In genomic region chr13:77492982-77493381, GRCh38 we compare ENCODE assay signal across 9 cellular contexts. TPM values are rescaled to one million over a fixed set of nuclear protein-coding genes. Genes with fewer than 3 reads are reported as not detected.
DNase-seq lines count a peak whose midpoint lies in the region; ATAC-seq and TF ChIP-seq lines count a peak whose summit lies in the region.
"Had no signal": no experiment of that assay in that cellular context is flagged by ENCODE, and none has a peak within 500 bp of the region (broad histone marks: within the 10 kb centered on the region; RNA-seq: fewer than 3 reads in every experiment).

No MANE protein-coding gene starts in this region.

- peak; percentile 60 for TF ChIP-seq CTCF in GM12864 (IDR thresholded peaks at IDR 0.05; ENCODE audit: low read depth, low read length, missing control alignments)

- no peaks in the 10 kb centered on the region for H3K27me3 ChIP-seq in H7 (ENCODE audit: control insufficient read depth, insufficient read depth, low read length)

- H3K4me3 ChIP-seq in GM12864 (ENCODE audit: low read depth, low read length), result no peak overlapping the region
- H3K4me3 ChIP-seq in H7 (ENCODE audit: insufficient read depth, low read depth, low read length), result no peak overlapping the region

- H3K27ac Mint-ChIP-seq in memory B cell, result no peak overlapping the region
- H3K27ac Mint-ChIP-seq: natural killer cell had no signal

- H3K4me3 Mint-ChIP-seq in memory B cell, result no peak overlapping the region
- H3K4me3 Mint-ChIP-seq: natural killer cell had no signal

- peaks cover 2% of the 10 kb centered on the region for H3K27me3 Mint-ChIP-seq in memory B cell

- DNase-seq in GM12864 (ENCODE audit: low read depth) (no peak), H4 (ENCODE audit: low spot score) (peak; percentile 6), NCI-H1417 treated with DMSO at 0.1 percent for 48 hours (lab: John Stamatoyannopoulos, UW) (peak; percentile 98), astrocyte of the hippocampus (ENCODE audit: low read depth, low spot score) (peak; percentile 52), memory B cell (ENCODE audit: low spot score in 2 of 2) (peak in 1 of 2 donors; percentile 13), H7 (no peak)
- no peak for DNase-seq in activated CD4-positive, CD25-positive, alpha-beta regulatory T cell (lab: John Stamatoyannopoulos, UW)
- DNase-seq: natural killer cell had no signal

- ATAC-seq in memory B cell (ENCODE audit: low read depth), result peak; percentile 80
- no peak for ATAC-seq in HG02763 (IDR thresholded peaks at IDR 0.05; ENCODE audit: unreplicated experiment)

- no peaks in the 10 kb centered on the region for H3K4me1 Mint-ChIP-seq in memory B cell
- H3K4me1 Mint-ChIP-seq: natural killer cell had no signal

- no peaks in the 10 kb centered on the region for H3K36me3 ChIP-seq in H7 (replicated peaks; ENCODE audit: control insufficient read depth, insufficient read depth, low read length)

- no peaks in the 10 kb centered on the region for H3K36me3 Mint-ChIP-seq in memory B cell
- H3K36me3 Mint-ChIP-seq: natural killer cell had no signal

- no peaks in the 10 kb centered on the region for H3K9me3 Mint-ChIP-seq in memory B cell
- H3K9me3 Mint-ChIP-seq: natural killer cell had no signal

RNA-seq across cellular contexts. Expression of gene SCEL, which starts 42.5 kb away (rescaled TPM):
- not detected in 2 replicates for total RNA-seq in H4 (2014; rRNA removed; shearing (Covaris generic))
- total RNA-seq in H7 (2014; rRNA removed; shearing (Covaris generic)), result not detected in 2 replicates
- total RNA-seq: natural killer cell had no signal

Comparison
In these comparisons a context has a peak if more than half of its experiments do, and no peak if none do; other contexts are left out.
1. DNase-seq: peak in H4 (single experiment), NCI-H1417 treated with DMSO at 0.1 percent for 48 hours (single experiment) and astrocyte of the hippocampus (single experiment); none in GM12864 (single experiment), H7 (single experiment) and activated CD4-positive, CD25-positive, alpha-beta regulatory T cell (0 of 4).